20 cellular contexts compared by ENCODE assay signal in genomic region chr10:114849674-114850073, GRCh38. TPM values are rescaled to one million over a fixed set of nuclear protein-coding genes. Genes with fewer than 3 reads are reported as not detected.
A peak's percentile ranks its signal among the peaks of the same experiment; 100 is the strongest.
DNase-seq lines count a peak whose midpoint lies in the region; ATAC-seq, FAIRE-seq and TF ChIP-seq lines count a peak whose summit lies in the region.
"Had no signal": no experiment of that assay in that cellular context is flagged by ENCODE, and none has a peak within 500 bp of the region (broad histone marks: within the 10 kb centered on the region; RNA-seq: fewer than 3 reads in every experiment).

No MANE protein-coding gene starts in this region.

- 93% methylated on average over 4 of the region's 4 CpGs for WGBS in A549 (ENCODE audit: missing lambda C conversion rate)

- H3K27ac ChIP-seq in A549 = no peak overlapping the region

- H3K4me1 ChIP-seq in A549 = peaks cover 3% of the 10 kb centered on the region; the same call in 2 of the 3 replicates
- H3K4me1 ChIP-seq: BE2C had no signal

- DNase-seq in activated T-cell treated with anti-CD3 and anti-CD28 coated beads, Interleukin-2, amount 50 U/mL, for 72 hours = no peak
- DNase-seq in activated T-cell treated with anti-CD3 and anti-CD28 coated beads, Interleukin-2, amount 50 U/mL, for 4 hours = no peak
- DNase-seq in A549 (ENCODE audit: low read depth in 1 of 2, low spot score in 1 of 2) (no peak), endothelial cell (ENCODE audit: low spot score) (no peak), HFFc6 (no peak), immature natural killer cell (no peak)
- DNase-seq: ACHN; BE2C; C1 segment of cervical spinal cord; CD4-positive, CD25-positive, alpha-beta regulatory T cell; CD8-positive, alpha-beta memory T cell; COR-L47; DMS 273 treated with DMSO at 0.1 percent for 48 hours; DMS53; DND-41; EL; H9 had no signal

- CTCF ChIA-PET in A549 (lab: Yijun Ruan, JAX) = no interaction called here

- no peaks in the 10 kb centered on the region for H3K9me3 ChIP-seq in A549
- H3K9me3 ChIP-seq: BE2C had no signal

- H3K4me3 Mint-ChIP-seq in activated T-cell treated with anti-CD3 and anti-CD28 coated beads, Interleukin-2, amount 50 U/mL, for 72 hours = no peak overlapping the region
- H3K4me3 Mint-ChIP-seq in activated T-cell treated with anti-CD3 and anti-CD28 coated beads, Interleukin-2, amount 50 U/mL, for 4 hours = no peak overlapping the region
- H3K4me3 Mint-ChIP-seq in activated T-helper 17 cell treated with anti-CD3 and anti-CD28 coated beads, Interleukin-2, amount 50 U/mL, for 72 hours = no peak overlapping the region
- H3K4me3 Mint-ChIP-seq in endothelial cell (ENCODE audit: unreplicated experiment) = peak overlapping the region; percentile 32
- no peak overlapping the region for H3K4me3 Mint-ChIP-seq in HFFc6
- H3K4me3 Mint-ChIP-seq in immature natural killer cell = no peak overlapping the region
- H3K4me3 Mint-ChIP-seq: CD4-positive, CD25-positive, alpha-beta regulatory T cell; CD8-positive, alpha-beta memory T cell; H9 had no signal

- POLR2A ChIA-PET in A549 (lab: Yijun Ruan, JAX) = no interaction called here

- peaks cover 10 to 29% of the 10 kb centered on the region in 2 donors for H3K36me3 Mint-ChIP-seq in activated T-cell treated with anti-CD3 and anti-CD28 coated beads, Interleukin-2, amount 50 U/mL, for 72 hours (ENCODE audit: insufficient read depth in 2 of 2)
- peaks cover 45% of the 10 kb centered on the region for H3K36me3 Mint-ChIP-seq in activated T-cell treated with anti-CD3 and anti-CD28 coated beads, Interleukin-2, amount 50 U/mL, for 4 hours (ENCODE audit: insufficient read depth)
- H3K36me3 Mint-ChIP-seq in activated T-helper 17 cell treated with anti-CD3 and anti-CD28 coated beads, Interleukin-2, amount 50 U/mL, for 72 hours (ENCODE audit: low read depth) = peaks cover 96% of the 10 kb centered on the region
- H3K36me3 Mint-ChIP-seq in endothelial cell (ENCODE audit: low read depth, unreplicated experiment) = peaks cover 42% of the 10 kb centered on the region
- H3K36me3 Mint-ChIP-seq in HFFc6 (ENCODE audit: low read depth) = peaks cover 77% of the 10 kb centered on the region
- peaks cover 47 to 62% (median 52%) of the 10 kb centered on the region in 3 donors for H3K36me3 Mint-ChIP-seq in immature natural killer cell

- peaks cover 12% of the 10 kb centered on the region for H3K4me1 Mint-ChIP-seq in activated T-cell treated with anti-CD3 and anti-CD28 coated beads, Interleukin-2, amount 50 U/mL, for 72 hours (ENCODE audit: low read depth)
- H3K4me1 Mint-ChIP-seq in activated T-cell treated with anti-CD3 and anti-CD28 coated beads, Interleukin-2, amount 50 U/mL, for 4 hours (ENCODE audit: low read depth) = peaks cover 2% of the 10 kb centered on the region
- H3K4me1 Mint-ChIP-seq in activated T-helper 17 cell treated with anti-CD3 and anti-CD28 coated beads, Interleukin-2, amount 50 U/mL, for 72 hours = peaks cover 27% of the 10 kb centered on the region
- no peaks in the 10 kb centered on the region for H3K4me1 Mint-ChIP-seq in endothelial cell (ENCODE audit: unreplicated experiment)
- peaks cover 12% of the 10 kb centered on the region for H3K4me1 Mint-ChIP-seq in HFFc6 (ENCODE audit: low read depth)
- no peaks in the 10 kb centered on the region for H3K4me1 Mint-ChIP-seq in immature natural killer cell
- H3K4me1 Mint-ChIP-seq: H9 had no signal

- ATAC-seq in activated T-cell treated with anti-CD3 and anti-CD28 coated beads, Interleukin-2, amount 50 U/mL, for 72 hours (replicated peaks in 1 of 2) = no peak
- no peak for ATAC-seq in activated T-cell treated with anti-CD3 and anti-CD28 coated beads, Interleukin-2, amount 50 U/mL, for 4 hours
- ATAC-seq in A549 = no peak
- peak; percentile 72 for ATAC-seq in activated T-helper 17 cell treated with anti-CD3 and anti-CD28 coated beads, Interleukin-2, amount 50 U/mL, for 72 hours (replicated peaks)
- ATAC-seq: GM12878 had no signal

- TF ChIP-seq POLR2A in A549 (IDR thresholded peaks at IDR 0.05; ENCODE audit: low read length) = no peak

- TF ChIP-seq CTCF in A549 (IDR thresholded peaks at IDR 0.05) = no peak
- TF ChIP-seq CTCF in endothelial cell (IDR thresholded peaks at IDR 0.05; ENCODE audit: unreplicated experiment) = no peak
- TF ChIP-seq CTCF in HFFc6 (IDR thresholded peaks at IDR 0.05) = no peak

- H3K4me3 ChIP-seq in A549 = no peak overlapping the region
- H3K4me3 ChIP-seq: GM12878 had no signal

- no peak overlapping the region for H3K4me2 ChIP-seq in A549

- no peak for TF ChIP-seq EP300 in A549 (IDR thresholded peaks at IDR 0.05)

- no peaks in the 10 kb centered on the region for H3K27me3 Mint-ChIP-seq in activated T-cell treated with anti-CD3 and anti-CD28 coated beads, Interleukin-2, amount 50 U/mL, for 72 hours (ENCODE audit: low read depth)
- no peaks in the 10 kb centered on the region for H3K27me3 Mint-ChIP-seq in activated T-cell treated with anti-CD3 and anti-CD28 coated beads, Interleukin-2, amount 50 U/mL, for 4 hours (ENCODE audit: low read depth)
- no peaks in the 10 kb centered on the region for H3K27me3 Mint-ChIP-seq in activated T-helper 17 cell treated with anti-CD3 and anti-CD28 coated beads, Interleukin-2, amount 50 U/mL, for 72 hours
- no peaks in the 10 kb centered on the region for H3K27me3 Mint-ChIP-seq in endothelial cell (ENCODE audit: unreplicated experiment)
- no peaks in the 10 kb centered on the region; the same call in 1 of the 2 replicates for H3K27me3 Mint-ChIP-seq in HFFc6 (ENCODE audit: insufficient read depth)
- H3K27me3 Mint-ChIP-seq in immature natural killer cell (ENCODE audit: low read depth in 3 of 3) = peaks cover 0 to 2% (median 0%) of the 10 kb centered on the region in 3 donors
- H3K27me3 Mint-ChIP-seq: CD4-positive, CD25-positive, alpha-beta regulatory T cell; CD8-positive, alpha-beta memory T cell had no signal

- H3K27ac Mint-ChIP-seq in activated T-cell treated with anti-CD3 and anti-CD28 coated beads, Interleukin-2, amount 50 U/mL, for 72 hours = peak overlapping the region; percentile 46
- peak overlapping the region; percentile 21 for H3K27ac Mint-ChIP-seq in activated T-helper 17 cell treated with anti-CD3 and anti-CD28 coated beads, Interleukin-2, amount 50 U/mL, for 72 hours
- H3K27ac Mint-ChIP-seq in endothelial cell (ENCODE audit: unreplicated experiment) = no peak overlapping the region
- no peak overlapping the region for H3K27ac Mint-ChIP-seq in HFFc6
- no peak overlapping the region for H3K27ac Mint-ChIP-seq in immature natural killer cell
- H3K27ac Mint-ChIP-seq: CD8-positive, alpha-beta memory T cell had no signal

- FAIRE-seq in A549 (lab: Jason Lieb, UNC) = peak; percentile 46
- FAIRE-seq: GM12878, H1 had no signal

- TF ChIP-seq RAD21 in A549 (conservative IDR thresholded peaks at IDR 0.05 in 1 of 2, IDR thresholded peaks at IDR 0.05 in 1 of 2) = no peak

- H3K9me3 Mint-ChIP-seq in activated T-cell treated with anti-CD3 and anti-CD28 coated beads, Interleukin-2, amount 50 U/mL, for 72 hours = no peaks in the 10 kb centered on the region
- H3K9me3 Mint-ChIP-seq in activated T-cell treated with anti-CD3 and anti-CD28 coated beads, Interleukin-2, amount 50 U/mL, for 4 hours = no peaks in the 10 kb centered on the region
- no peaks in the 10 kb centered on the region for H3K9me3 Mint-ChIP-seq in activated T-helper 17 cell treated with anti-CD3 and anti-CD28 coated beads, Interleukin-2, amount 50 U/mL, for 72 hours
- H3K9me3 Mint-ChIP-seq in endothelial cell (ENCODE audit: unreplicated experiment) = no peaks in the 10 kb centered on the region
- no peaks in the 10 kb centered on the region for H3K9me3 Mint-ChIP-seq in HFFc6
- H3K9me3 Mint-ChIP-seq in immature natural killer cell = no peaks in the 10 kb centered on the region
- H3K9me3 Mint-ChIP-seq: CD4-positive, CD25-positive, alpha-beta regulatory T cell; CD8-positive, alpha-beta memory T cell; H9 had no signal

TF ChIP-seq in A549, 52 proteins besides CTCF, POLR2A, EP300 and RAD21 (continues in another document):
- TF ChIP-seq MAX (IDR thresholded peaks at IDR 0.05) (no peak), HOXB13 (CRISPR knock-in tag; IDR thresholded peaks at IDR 0.05; ENCODE audit: low read depth) (no peak), PHF8 (IDR thresholded peaks at IDR 0.05; ENCODE audit: borderline replicate concordance, low read depth) (no peak), SREBF2 (IDR thresholded peaks at IDR 0.05) (no peak), CBX2 (IDR thresholded peaks at IDR 0.05; ENCODE audit: borderline replicate concordance, low read depth) (no peak), PBX3 (IDR thresholded peaks at IDR 0.05) (no peak), HOXA7 (CRISPR knock-in tag; IDR thresholded peaks at IDR 0.05) (no peak), KDM1A (IDR thresholded peaks at IDR 0.05; ENCODE audit: low read depth) (no peak), ZFP36 (IDR thresholded peaks at IDR 0.05; ENCODE audit: borderline replicate concordance, partially characterized antibody) (no peak), EHF (CRISPR knock-in tag; IDR thresholded peaks at IDR 0.05) (no peak), KDM5A (IDR thresholded peaks at IDR 0.05) (no peak)

RNA-seq across cellular contexts. Expression of gene FHIP2A, which starts 28.1 kb away (rescaled TPM):
- 10 to 100 TPM; 20.4 to 25.6 TPM for total RNA-seq in activated T-cell treated with anti-CD3 and anti-CD28 coated beads, Interleukin-2, amount 50 U/mL, for 72 hours
- 10 to 100 TPM; 13.6 to 26.8 (median 14.8) TPM for total RNA-seq in activated T-cell treated with anti-CD3 and anti-CD28 coated beads, Interleukin-2, amount 50 U/mL, for 4 hours
- polyA plus RNA-seq in A549 (2011; rRNA removed) (18.2 and 18.4 TPM in 2 replicates), A549 (2017; fragmentation: RNase III; extraction: RNeasy Plus Mini Kit Qiagen cat#74134 plus additional on column Dnase treatment) (8.8 to 9.5 TPM (median 8.9 TPM) in 3 replicates), immature natural killer cell (10 to 100 TPM; 10.4 to 18.4 (median 10.5) TPM)
- polyA plus RNA-seq in A549 (2012; cell fraction: cytosol; rRNA removed) = 2.1 and 2.5 TPM in 2 replicates
- polyA plus RNA-seq in A549 (2012; cell fraction: nucleus; rRNA removed) = 7.5 and 9.2 TPM in 2 replicates
- polyA minus RNA-seq in A549 (2011; rRNA and poly(A)+ RNA removed) = 22.3 and 30.3 TPM in 2 replicates
- 10 to 100 TPM; 22.8 to 31.2 TPM for total RNA-seq in activated T-helper 17 cell treated with anti-CD3 and anti-CD28 coated beads, Interleukin-2, amount 50 U/mL, for 72 hours
- total RNA-seq in endothelial cell (ENCODE audit: unreplicated experiment) = 50.1 TPM
- total RNA-seq in HFFc6 (2021; fragmentation: NEBNext Ultra II Directional; extraction: Animal tissue kit (Norgen Biotek cat#: 25700)) = 10 to 100 TPM; 35.1 to 54.1 (median 42.6) TPM

Comparison
In these comparisons a context has a peak if more than half of its experiments do, and no peak if none do; other contexts are left out.
1. H3K27ac Mint-ChIP-seq: peak in activated T-cell treated with anti-CD3 and anti-CD28 coated beads, Interleukin-2, amount 50 U/mL, for 72 hours (single experiment) and activated T-helper 17 cell treated with anti-CD3 and anti-CD28 coated beads, Interleukin-2, amount 50 U/mL, for 72 hours (single experiment); none in endothelial cell (single experiment), HFFc6 (single experiment) and immature natural killer cell (0 of 6).